21 cellular contexts compared by ENCODE assay signal in the genomic region with DNA sequence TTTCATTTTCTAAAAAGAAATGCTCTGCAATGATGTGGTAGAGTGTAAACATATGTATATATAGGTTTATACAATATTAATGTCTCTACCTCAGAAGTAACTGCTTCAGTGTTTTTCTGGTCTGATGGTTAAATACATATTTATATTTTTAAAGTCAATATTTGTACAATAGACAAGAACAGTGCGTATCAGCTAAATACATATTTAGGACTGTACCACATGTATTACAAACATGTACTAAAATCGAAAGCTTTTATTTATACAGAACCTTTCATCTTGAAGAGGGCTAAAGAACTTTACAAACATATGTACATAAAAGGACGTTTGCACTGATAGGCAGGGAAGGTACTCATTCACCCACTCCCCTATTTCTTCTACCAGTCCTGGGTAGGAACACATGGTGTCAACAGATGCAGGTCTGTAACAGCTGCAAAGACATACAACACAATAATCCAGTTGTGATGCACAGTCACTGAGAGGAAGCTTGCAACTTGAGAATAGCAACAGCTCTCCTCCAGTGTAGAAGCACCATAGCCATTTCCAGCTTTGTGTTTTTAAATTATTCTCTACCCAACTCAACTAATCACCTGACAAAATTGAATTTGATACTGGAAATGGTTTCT.
DNase-seq lines count a peak whose midpoint lies in the region; ATAC-seq and TF ChIP-seq lines count a peak whose summit lies in the region.
"Had no signal": no experiment of that assay in that cellular context is flagged by ENCODE, and none has a peak within 500 bp of the region (broad histone marks: within the 10 kb centered on the region; RNA-seq: fewer than 3 reads in every experiment).

No MANE protein-coding gene starts in this region.

- no peaks in the 10 kb centered on the region for H3K9me2 ChIP-seq in GM23338 (ENCODE audit: insufficient read depth)

- H3K27ac Mint-ChIP-seq in GM23338, result peak overlapping the region; percentile 63
- H3K27ac Mint-ChIP-seq: activated CD4-positive, alpha-beta T cell treated with anti-CD3 and anti-CD28 coated beads, Interleukin-2, amount 10 ng/mL, durations not matched to agents 7 days and 5 days; stimulated activated naive CD8-positive, alpha-beta T cell treated with anti-CD3 and anti-CD28 coated beads, Interleukin-15, Interleukin-2, amounts not matched to agents 100 ng/mL and 50 ng/mL, for 24 hours had no signal

- no peaks in the 10 kb centered on the region for H3K27me3 ChIP-seq in GM23338 (ENCODE audit: insufficient read depth)
- no peaks in the 10 kb centered on the region for H3K27me3 ChIP-seq in left lung
- H3K27me3 ChIP-seq: breast epithelium, foreskin keratinocyte had no signal

- no peaks in the 10 kb centered on the region for H4K20me1 ChIP-seq in GM23338 (replicated peaks; ENCODE audit: insufficient read depth)

- no peaks in the 10 kb centered on the region for H3K9me3 Mint-ChIP-seq in GM23338
- H3K9me3 Mint-ChIP-seq: activated CD4-positive, alpha-beta T cell treated with anti-CD3 and anti-CD28 coated beads, Interleukin-2, amount 10 ng/mL, durations not matched to agents 7 days and 5 days; stimulated activated naive CD8-positive, alpha-beta T cell treated with anti-CD3 and anti-CD28 coated beads, Interleukin-15, Interleukin-2, amounts not matched to agents 100 ng/mL and 50 ng/mL, for 24 hours had no signal

- intact Hi-C loops in left lung (cut with DNase I), result no loop called here

- no peaks in the 10 kb centered on the region; the same call in 1 of the 2 replicates for H3F3A ChIP-seq in GM23338 (replicated peaks; ENCODE audit: low read depth)

- H3K4me3 Mint-ChIP-seq in GM23338, result no peak overlapping the region
- H3K4me3 Mint-ChIP-seq: activated CD4-positive, alpha-beta T cell treated with anti-CD3 and anti-CD28 coated beads, Interleukin-2, amount 10 ng/mL, durations not matched to agents 7 days and 5 days; stimulated activated naive CD8-positive, alpha-beta T cell treated with anti-CD3 and anti-CD28 coated beads, Interleukin-15, Interleukin-2, amounts not matched to agents 100 ng/mL and 50 ng/mL, for 24 hours had no signal

- H3K9me3 ChIP-seq in left lung, result no peaks in the 10 kb centered on the region
- H3K9me3 ChIP-seq: breast epithelium had no signal

- DNase-seq in GM23338 (ENCODE audit: low spot score), result no peak
- DNase-seq in NCI-H146 (lab: John Stamatoyannopoulos, UW), result peak; percentile 23
- DNase-seq in NCI-H748 (lab: John Stamatoyannopoulos, UW; ENCODE audit: unreplicated experiment), result peak; percentile 54
- no peak for DNase-seq in left lung
- DNase-seq in activated effector memory CD4-positive, alpha-beta T cell treated with anti-CD3 and anti-CD28 coated beads, Interleukin-2, amount 50 U/mL, for 16 hours, result no peak
- DNase-seq: activated CD4-positive, alpha-beta T cell treated with anti-CD3 and anti-CD28 coated beads, Interleukin-2, amount 10 ng/mL, durations not matched to agents 7 days and 5 days; activated gamma-delta T cell; dermis blood vessel endothelial cell; foreskin keratinocyte; hippocampal formation; MV-4-11; stimulated activated CD4-positive, alpha-beta T cell treated with anti-CD3 and anti-CD28 coated beads, Interleukin-1b, Interleukin-23, amount 100 ng/mL, for 48 hours; trophoblast cell had no signal

- TF ChIP-seq CTCF in GM23338 (conservative IDR thresholded peaks at IDR 0.05; ENCODE audit: low read depth in 2 of 2) (no peak), left lung (IDR thresholded peaks at IDR 0.05) (no peak)

- H2AFZ ChIP-seq in GM23338, result no peak overlapping the region
- H2AFZ ChIP-seq: parathyroid adenoma had no signal

- H3K4me1 Mint-ChIP-seq in GM23338, result peaks cover 57% of the 10 kb centered on the region
- H3K4me1 Mint-ChIP-seq: activated CD4-positive, alpha-beta T cell treated with anti-CD3 and anti-CD28 coated beads, Interleukin-2, amount 10 ng/mL, durations not matched to agents 7 days and 5 days had no signal

- peaks cover 9% of the 10 kb centered on the region for H3K79me2 ChIP-seq in GM23338 (replicated peaks; ENCODE audit: insufficient read depth)
- H3K79me2 ChIP-seq: parathyroid adenoma had no signal

- peaks cover 53% of the 10 kb centered on the region for H3K4me1 ChIP-seq in GM23338 (ENCODE audit: insufficient read depth)
- peaks cover 0 to 5% of the 10 kb centered on the region in 2 donors for H3K4me1 ChIP-seq in left lung
- H3K4me1 ChIP-seq: breast epithelium, foreskin keratinocyte had no signal

- H3K4me2 ChIP-seq in GM23338, result peak overlapping the region; percentile 46; the same call in 1 of the 2 replicates

- peak overlapping the region; percentile 84 for H3K27ac ChIP-seq in GM23338 (ENCODE audit: low read depth)
- H3K27ac ChIP-seq in left lung, result no peak overlapping the region
- H3K27ac ChIP-seq: breast epithelium, foreskin keratinocyte, parathyroid adenoma had no signal

- peaks cover 3% of the 10 kb centered on the region for H3K27me3 Mint-ChIP-seq in GM23338 (ENCODE audit: insufficient read depth, low read depth, poor library complexity)
- H3K27me3 Mint-ChIP-seq: activated CD4-positive, alpha-beta T cell treated with anti-CD3 and anti-CD28 coated beads, Interleukin-2, amount 10 ng/mL, durations not matched to agents 7 days and 5 days; stimulated activated naive CD8-positive, alpha-beta T cell treated with anti-CD3 and anti-CD28 coated beads, Interleukin-15, Interleukin-2, amounts not matched to agents 100 ng/mL and 50 ng/mL, for 24 hours had no signal

- no peaks in the 10 kb centered on the region for H3K36me3 ChIP-seq in GM23338 (ENCODE audit: insufficient read depth)
- H3K36me3 ChIP-seq in left lung, result peaks cover 0 to 6% of the 10 kb centered on the region in 2 donors

- no peaks in the 10 kb centered on the region; the same call in 2 of the 3 replicates for H3K36me3 Mint-ChIP-seq in GM23338 (ENCODE audit: low read depth)

- ATAC-seq in GM23338 (no peak), left lung (peak; percentile 53), HG02970 (IDR thresholded peaks at IDR 0.05; ENCODE audit: low FRiP score, unreplicated experiment) (no peak), HG03460 (IDR thresholded peaks at IDR 0.05; ENCODE audit: unreplicated experiment) (no peak), HG02885 (IDR thresholded peaks at IDR 0.05; ENCODE audit: poor library complexity, unreplicated experiment) (no peak)
- ATAC-seq: foreskin keratinocyte, sciatic nerve had no signal

- no peak overlapping the region for H3K4me3 ChIP-seq in GM23338
- no peak overlapping the region for H3K4me3 ChIP-seq in left lung
- H3K4me3 ChIP-seq: breast epithelium, lung had no signal

TF ChIP-seq in GM23338, 12 proteins besides CTCF, POLR2A, EP300 and RAD21 (continues in another document):
- TF ChIP-seq JUNB (IDR thresholded peaks at IDR 0.05; ENCODE audit: unreplicated experiment) (no peak), EZH2 (IDR thresholded peaks at IDR 0.05; ENCODE audit: low read depth, unreplicated experiment) (no peak), ZNF114 (CRISPR knock-in tag; IDR thresholded peaks at IDR 0.05) (no peak), POLR2AphosphoS5 (IDR thresholded peaks at IDR 0.05; ENCODE audit: low read depth) (no peak), STAT1 (IDR thresholded peaks at IDR 0.05; ENCODE audit: unreplicated experiment) (no peak)
- TF ChIP-seq, protein P1, sequence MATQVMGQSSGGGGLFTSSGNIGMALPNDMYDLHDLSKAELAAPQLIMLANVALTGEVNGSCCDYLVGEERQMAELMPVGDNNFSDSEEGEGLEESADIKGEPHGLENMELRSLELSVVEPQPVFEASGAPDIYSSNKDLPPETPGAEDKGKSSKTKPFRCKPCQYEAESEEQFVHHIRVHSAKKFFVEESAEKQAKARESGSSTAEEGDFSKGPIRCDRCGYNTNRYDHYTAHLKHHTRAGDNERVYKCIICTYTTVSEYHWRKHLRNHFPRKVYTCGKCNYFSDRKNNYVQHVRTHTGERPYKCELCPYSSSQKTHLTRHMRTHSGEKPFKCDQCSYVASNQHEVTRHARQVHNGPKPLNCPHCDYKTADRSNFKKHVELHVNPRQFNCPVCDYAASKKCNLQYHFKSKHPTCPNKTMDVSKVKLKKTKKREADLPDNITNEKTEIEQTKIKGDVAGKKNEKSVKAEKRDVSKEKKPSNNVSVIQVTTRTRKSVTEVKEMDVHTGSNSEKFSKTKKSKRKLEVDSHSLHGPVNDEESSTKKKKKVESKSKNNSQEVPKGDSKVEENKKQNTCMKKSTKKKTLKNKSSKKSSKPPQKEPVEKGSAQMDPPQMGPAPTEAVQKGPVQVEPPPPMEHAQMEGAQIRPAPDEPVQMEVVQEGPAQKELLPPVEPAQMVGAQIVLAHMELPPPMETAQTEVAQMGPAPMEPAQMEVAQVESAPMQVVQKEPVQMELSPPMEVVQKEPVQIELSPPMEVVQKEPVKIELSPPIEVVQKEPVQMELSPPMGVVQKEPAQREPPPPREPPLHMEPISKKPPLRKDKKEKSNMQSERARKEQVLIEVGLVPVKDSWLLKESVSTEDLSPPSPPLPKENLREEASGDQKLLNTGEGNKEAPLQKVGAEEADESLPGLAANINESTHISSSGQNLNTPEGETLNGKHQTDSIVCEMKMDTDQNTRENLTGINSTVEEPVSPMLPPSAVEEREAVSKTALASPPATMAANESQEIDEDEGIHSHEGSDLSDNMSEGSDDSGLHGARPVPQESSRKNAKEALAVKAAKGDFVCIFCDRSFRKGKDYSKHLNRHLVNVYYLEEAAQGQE (IDR thresholded peaks at IDR 0.05; ENCODE audit: unreplicated experiment), result no peak
- TF ChIP-seq, protein P2, sequence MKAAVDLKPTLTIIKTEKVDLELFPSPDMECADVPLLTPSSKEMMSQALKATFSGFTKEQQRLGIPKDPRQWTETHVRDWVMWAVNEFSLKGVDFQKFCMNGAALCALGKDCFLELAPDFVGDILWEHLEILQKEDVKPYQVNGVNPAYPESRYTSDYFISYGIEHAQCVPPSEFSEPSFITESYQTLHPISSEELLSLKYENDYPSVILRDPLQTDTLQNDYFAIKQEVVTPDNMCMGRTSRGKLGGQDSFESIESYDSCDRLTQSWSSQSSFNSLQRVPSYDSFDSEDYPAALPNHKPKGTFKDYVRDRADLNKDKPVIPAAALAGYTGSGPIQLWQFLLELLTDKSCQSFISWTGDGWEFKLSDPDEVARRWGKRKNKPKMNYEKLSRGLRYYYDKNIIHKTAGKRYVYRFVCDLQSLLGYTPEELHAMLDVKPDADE (IDR thresholded peaks at IDR 0.05), result no peak

Comparison
In these comparisons a context has a peak if more than half of its experiments do, and no peak if none do; other contexts are left out.
1. DNase-seq: peak in NCI-H146 (single experiment) and NCI-H748 (single experiment); none in GM23338 (single experiment), left lung (0 of 2) and activated effector memory CD4-positive, alpha-beta T cell treated with anti-CD3 and anti-CD28 coated beads, Interleukin-2, amount 50 U/mL, for 16 hours (single experiment).